Comparison of ENCODE assay signal across 21 cellular contexts in the genomic region with DNA sequence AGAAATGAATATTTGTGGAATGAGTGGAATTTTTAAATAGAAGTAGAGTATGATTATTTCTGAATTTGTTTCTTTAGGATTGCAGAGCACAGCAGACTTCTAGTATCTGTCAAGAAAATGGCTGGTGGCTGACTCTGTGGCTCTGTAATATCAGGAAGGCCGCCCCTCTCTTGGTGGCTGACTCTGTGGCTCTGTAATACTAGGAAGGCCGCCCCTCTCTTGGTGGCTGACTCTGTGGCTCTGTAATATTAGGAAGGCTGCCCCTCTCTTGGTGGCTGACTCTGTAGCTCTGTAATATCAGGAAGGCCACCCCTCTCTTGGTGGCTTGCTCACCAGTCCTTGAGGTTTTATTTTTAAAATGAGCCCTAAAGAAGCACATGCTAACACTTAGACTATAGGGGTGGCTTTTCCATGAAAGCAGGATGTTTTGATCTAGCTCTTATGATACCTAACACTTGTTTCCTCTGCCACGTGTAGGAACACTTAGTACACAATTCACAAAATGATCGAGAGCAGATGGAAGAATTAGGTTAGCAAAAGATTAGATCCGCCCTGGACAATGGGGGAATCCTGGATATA.
DNase-seq lines count a peak whose midpoint lies in the region; ATAC-seq, FAIRE-seq and TF ChIP-seq lines count a peak whose summit lies in the region.
"Had no signal": no experiment of that assay in that cellular context is flagged by ENCODE, and none has a peak within 500 bp of the region (broad histone marks: within the 10 kb centered on the region; RNA-seq: fewer than 3 reads in every experiment).

No MANE protein-coding gene starts in this region.

- peaks cover 10 to 12% of the 10 kb centered on the region in 2 donors for H3K4me1 Mint-ChIP-seq in natural killer cell treated with Interleukin-12 subunit alpha and Interleukin-12 subunit beta and Interleukin-15 and Interleukin-18, amount 100 ng/mL, for 72 hours (ENCODE audit: low read depth in 2 of 2)
- H3K4me1 Mint-ChIP-seq in natural killer cell (peaks cover 12 to 18% of the 10 kb centered on the region in 2 donors), T-helper 17 cell (peaks cover 27% of the 10 kb centered on the region)
- peaks cover 12% of the 10 kb centered on the region for H3K4me1 Mint-ChIP-seq in activated naive CD8-positive, alpha-beta T cell treated with anti-CD3 and anti-CD28 coated beads for 36 hours
- H3K4me1 Mint-ChIP-seq: CD14-positive monocyte had no signal

- no peak overlapping the region for H3K4me3 Mint-ChIP-seq in natural killer cell treated with Interleukin-12 subunit alpha and Interleukin-12 subunit beta and Interleukin-15 and Interleukin-18, amount 100 ng/mL, for 72 hours
- H3K4me3 Mint-ChIP-seq in natural killer cell (no peak overlapping the region), T-helper 17 cell (no peak overlapping the region)
- H3K4me3 Mint-ChIP-seq in activated naive CD8-positive, alpha-beta T cell treated with anti-CD3 and anti-CD28 coated beads for 36 hours = peak overlapping the region; percentile 22
- H3K4me3 Mint-ChIP-seq: CD14-positive monocyte had no signal

- no peak for DNase-seq in natural killer cell treated with Interleukin-12 subunit alpha and Interleukin-12 subunit beta and Interleukin-15 and Interleukin-18, amount 100 ng/mL, for 72 hours (ENCODE audit: low spot score)
- DNase-seq in natural killer cell (no peak), T-helper 17 cell (no peak), NCI-H146 treated with DMSO at 0.1 percent for 48 hours (lab: John Stamatoyannopoulos, UW; ENCODE audit: unreplicated experiment) (no peak), anterior cingulate cortex (lab: John Stamatoyannopoulos, UW) (no peak), urothelium cell line (ENCODE audit: low spot score) (no peak)
- DNase-seq in activated naive CD8-positive, alpha-beta T cell treated with anti-CD3 and anti-CD28 coated beads for 36 hours = peak; percentile 11
- no peak for DNase-seq in stimulated activated naive CD8-positive, alpha-beta T cell treated with anti-CD3 and anti-CD28 coated beads, Interleukin-15, Interleukin-2, amounts not matched to agents 100 U/mL and 50 U/mL, for 24 hours
- DNase-seq: activated CD4-positive, alpha-beta T cell treated with anti-CD3 and anti-CD28 coated beads for 1 hour; cerebellar nuclear complex; DMS153; head of caudate nucleus; NCI-H446; PC-9; SHP77; substantia nigra; SW 1271; upper lobe of left lung had no signal

- H3K9me3 ChIP-seq in T-helper 17 cell (ENCODE audit: control insufficient read depth, low read length, poor library complexity, severe bottlenecking) = no peaks in the 10 kb centered on the region
- H3K9me3 ChIP-seq: upper lobe of left lung had no signal

- intact Hi-C loops in natural killer cell (cut with micrococcal nuclease) = no loop called here

- H3K27ac Mint-ChIP-seq in natural killer cell treated with Interleukin-12 subunit alpha and Interleukin-12 subunit beta and Interleukin-15 and Interleukin-18, amount 100 ng/mL, for 72 hours = peak overlapping the region; percentile 21 to 37
- peak overlapping the region in 1 of 2 donors; percentile 74 for H3K27ac Mint-ChIP-seq in natural killer cell
- H3K27ac Mint-ChIP-seq in T-helper 17 cell = peak overlapping the region; percentile 91
- peak overlapping the region; percentile 73 for H3K27ac Mint-ChIP-seq in activated naive CD8-positive, alpha-beta T cell treated with anti-CD3 and anti-CD28 coated beads for 36 hours
- H3K27ac Mint-ChIP-seq: CD14-positive monocyte had no signal

- no peaks in the 10 kb centered on the region for H3K36me3 Mint-ChIP-seq in natural killer cell treated with Interleukin-12 subunit alpha and Interleukin-12 subunit beta and Interleukin-15 and Interleukin-18, amount 100 ng/mL, for 72 hours
- H3K36me3 Mint-ChIP-seq in natural killer cell (no peaks in the 10 kb centered on the region), T-helper 17 cell (ENCODE audit: low read depth) (no peaks in the 10 kb centered on the region)
- no peaks in the 10 kb centered on the region for H3K36me3 Mint-ChIP-seq in activated naive CD8-positive, alpha-beta T cell treated with anti-CD3 and anti-CD28 coated beads for 36 hours
- H3K36me3 Mint-ChIP-seq: CD14-positive monocyte had no signal

- no peaks in the 10 kb centered on the region for H3K27me3 Mint-ChIP-seq in natural killer cell treated with Interleukin-12 subunit alpha and Interleukin-12 subunit beta and Interleukin-15 and Interleukin-18, amount 100 ng/mL, for 72 hours
- no peaks in the 10 kb centered on the region for H3K27me3 Mint-ChIP-seq in natural killer cell (ENCODE audit: low read depth in 2 of 2)
- H3K27me3 Mint-ChIP-seq in T-helper 17 cell = no peaks in the 10 kb centered on the region
- H3K27me3 Mint-ChIP-seq in activated naive CD8-positive, alpha-beta T cell treated with anti-CD3 and anti-CD28 coated beads for 36 hours = no peaks in the 10 kb centered on the region

- ATAC-seq in natural killer cell treated with Interleukin-12 subunit alpha and Interleukin-12 subunit beta and Interleukin-15 and Interleukin-18, amount 100 ng/mL, for 72 hours = peak; percentile 52 to 86
- ATAC-seq in natural killer cell (no peak), T-helper 17 cell (peak; percentile 32)
- ATAC-seq in stimulated activated naive CD8-positive, alpha-beta T cell treated with anti-CD3 and anti-CD28 coated beads, Interleukin-15, Interleukin-2, amounts not matched to agents 100 U/mL and 50 U/mL, for 24 hours = peak; percentile 87
- ATAC-seq: sciatic nerve had no signal

- H3K9me3 Mint-ChIP-seq in natural killer cell treated with Interleukin-12 subunit alpha and Interleukin-12 subunit beta and Interleukin-15 and Interleukin-18, amount 100 ng/mL, for 72 hours = no peaks in the 10 kb centered on the region
- H3K9me3 Mint-ChIP-seq in natural killer cell = no peaks in the 10 kb centered on the region
- no peaks in the 10 kb centered on the region for H3K9me3 Mint-ChIP-seq in activated naive CD8-positive, alpha-beta T cell treated with anti-CD3 and anti-CD28 coated beads for 36 hours
- H3K9me3 Mint-ChIP-seq: CD14-positive monocyte had no signal

- no peak for TF ChIP-seq CTCF in natural killer cell (IDR thresholded peaks at IDR 0.05)

- no peak for FAIRE-seq in urothelium cell line (lab: Jason Lieb, UNC)
- FAIRE-seq: G401.6 had no signal

Comparison
In these comparisons a context has a peak if more than half of its experiments do, and no peak if none do; other contexts are left out.
1. ATAC-seq: peak in natural killer cell treated with Interleukin-12 subunit alpha and Interleukin-12 subunit beta and Interleukin-15 and Interleukin-18, amount 100 ng/mL, for 72 hours (2 of 2), T-helper 17 cell (single experiment) and stimulated activated naive CD8-positive, alpha-beta T cell treated with anti-CD3 and anti-CD28 coated beads, Interleukin-15, Interleukin-2, amounts not matched to agents 100 U/mL and 50 U/mL, for 24 hours (single experiment); none in natural killer cell (0 of 3).